ENCODE assay signal across 10 cellular contexts in genomic region chr17:62720126-62720850, GRCh38.
DNase-seq lines count a peak whose midpoint lies in the region; ATAC-seq, FAIRE-seq and TF ChIP-seq lines count a peak whose summit lies in the region.
"Had no signal": no experiment of that assay in that cellular context is flagged by ENCODE, and none has a peak within 500 bp of the region (broad histone marks: within the 10 kb centered on the region; RNA-seq: fewer than 3 reads in every experiment).

No MANE protein-coding gene starts in this region.

- no peaks in the 10 kb centered on the region for H3K27me3 ChIP-seq in keratinocyte (ENCODE audit: control insufficient read depth, extremely low read depth, insufficient read depth, low read length)

- no peak for FAIRE-seq in keratinocyte (lab: Jason Lieb, UNC)

- H3K4me1 Mint-ChIP-seq in activated T-helper 1 cell treated with anti-CD3 and anti-CD28 coated beads, Interleukin-12 subunit alpha, Interleukin-12 subunit beta, Interleukin-2, Interleukin-4 antibody, amounts not matched to agents 30 ng/mL and 10 ng/mL and 1 ng/mL, durations not matched to agents 14 hours and 24 hours and 36 hours (ENCODE audit: low read depth) = peaks cover 19% of the 10 kb centered on the region
- H3K4me1 Mint-ChIP-seq in activated naive CD8-positive, alpha-beta T cell treated with anti-CD3 and anti-CD28 coated beads, Interleukin-2, amount 50 U/mL, for 24 hours = peaks cover 47% of the 10 kb centered on the region

- no peak overlapping the region for H3K4me2 ChIP-seq in keratinocyte (ENCODE audit: control insufficient read depth, extremely low read depth, insufficient read depth, low read depth, low read length)

- peak; percentile 33 for TF ChIP-seq CTCF in AG10803 (conservative IDR thresholded peaks at IDR 0.05; ENCODE audit: low read length)
- TF ChIP-seq CTCF in GM13977 (IDR thresholded peaks at IDR 0.05; ENCODE audit: extremely low read depth, insufficient read depth, missing control alignments) = peak; percentile 15
- peak; percentile 32 to 49 (median 37) for TF ChIP-seq CTCF in keratinocyte (optimal IDR thresholded peaks at IDR 0.05 in 1 of 3, IDR thresholded peaks at IDR 0.05 in 1 of 3, conservative IDR thresholded peaks at IDR 0.05 in 1 of 3; ENCODE audit: extremely low read depth in 1 of 3, insufficient read depth in 2 of 3, low read length in 3 of 3)

- intact Hi-C loops in activated T-helper 1 cell treated with anti-CD3 and anti-CD28 coated beads, Interleukin-12 subunit alpha, Interleukin-12 subunit beta, Interleukin-2, Interleukin-4 antibody, amounts not matched to agents 30 ng/mL and 10 ng/mL and 1 ng/mL, durations not matched to agents 14 hours and 24 hours and 36 hours (cut with micrococcal nuclease) = loop anchor here (5.0 kb wide), 1 partner anchor 298 kb away; the partner anchor contains the start of gene METTL2A

- no peaks in the 10 kb centered on the region for H3K36me3 ChIP-seq in keratinocyte (ENCODE audit: control insufficient read depth in 2 of 2, extremely low read depth in 1 of 2, insufficient read depth in 2 of 2, low read length in 2 of 2)

- H3K9me1 ChIP-seq in keratinocyte (ENCODE audit: control insufficient read depth, extremely low read depth, insufficient read depth, low read length) = no peaks in the 10 kb centered on the region

- no peak overlapping the region for H3K27ac ChIP-seq in keratinocyte (ENCODE audit: control insufficient read depth, insufficient read depth, low read length)

- H4K20me1 ChIP-seq in keratinocyte (ENCODE audit: control insufficient read depth, extremely low read depth, insufficient read depth, low read length) = no peaks in the 10 kb centered on the region

- no peak overlapping the region for H3K4me3 ChIP-seq in AG10803 (ENCODE audit: low read length)
- no peak overlapping the region for H3K4me3 ChIP-seq in keratinocyte (ENCODE audit: control insufficient read depth in 2 of 3, extremely low read depth in 1 of 3, insufficient read depth in 2 of 3, low read depth in 1 of 3, low read length in 3 of 3)

- H3K4me3 Mint-ChIP-seq in activated T-helper 1 cell treated with anti-CD3 and anti-CD28 coated beads, Interleukin-12 subunit alpha, Interleukin-12 subunit beta, Interleukin-2, Interleukin-4 antibody, amounts not matched to agents 30 ng/mL and 10 ng/mL and 1 ng/mL, durations not matched to agents 14 hours and 24 hours and 36 hours = no peak overlapping the region
- H3K4me3 Mint-ChIP-seq in activated naive CD8-positive, alpha-beta T cell treated with anti-CD3 and anti-CD28 coated beads, Interleukin-2, amount 50 U/mL, for 24 hours = no peak overlapping the region

- peaks cover 2% of the 10 kb centered on the region for H3K36me3 Mint-ChIP-seq in activated T-helper 1 cell treated with anti-CD3 and anti-CD28 coated beads, Interleukin-12 subunit alpha, Interleukin-12 subunit beta, Interleukin-2, Interleukin-4 antibody, amounts not matched to agents 30 ng/mL and 10 ng/mL and 1 ng/mL, durations not matched to agents 14 hours and 24 hours and 36 hours (ENCODE audit: low read depth)
- no peaks in the 10 kb centered on the region for H3K36me3 Mint-ChIP-seq in activated naive CD8-positive, alpha-beta T cell treated with anti-CD3 and anti-CD28 coated beads, Interleukin-2, amount 50 U/mL, for 24 hours (ENCODE audit: low read depth)

- peak overlapping the region; percentile 78 for H2AFZ ChIP-seq in keratinocyte (ENCODE audit: control insufficient read depth, low read length)

- dilution Hi-C loops in keratinocyte (cut with MboI; ENCODE audit: extremely low pct_ligation_motif_present, low sequenced_read_pairs) = no loop called here

- H3K9me3 ChIP-seq in keratinocyte (ENCODE audit: control insufficient read depth, low read depth, low read length) = no peaks in the 10 kb centered on the region

- peaks cover 5% of the 10 kb centered on the region for H3K9me3 Mint-ChIP-seq in activated T-helper 1 cell treated with anti-CD3 and anti-CD28 coated beads, Interleukin-12 subunit alpha, Interleukin-12 subunit beta, Interleukin-2, Interleukin-4 antibody, amounts not matched to agents 30 ng/mL and 10 ng/mL and 1 ng/mL, durations not matched to agents 14 hours and 24 hours and 36 hours
- H3K9me3 Mint-ChIP-seq in activated naive CD8-positive, alpha-beta T cell treated with anti-CD3 and anti-CD28 coated beads, Interleukin-2, amount 50 U/mL, for 24 hours = no peaks in the 10 kb centered on the region

- ATAC-seq in activated naive CD8-positive, alpha-beta T cell treated with anti-CD3 and anti-CD28 coated beads, Interleukin-2, amount 50 U/mL, for 24 hours = no peak

- H3K9ac ChIP-seq in keratinocyte (ENCODE audit: control insufficient read depth, extremely low read depth, insufficient read depth, low read length) = no peak overlapping the region

- H3K79me2 ChIP-seq in keratinocyte (ENCODE audit: control insufficient read depth, insufficient read depth, low read length) = no peaks in the 10 kb centered on the region

- DNase-seq in AG10803 (ENCODE audit: low read depth) (no peak), GM13977 (ENCODE audit: low spot score) (no peak), RPMI7951 (ENCODE audit: low read depth) (peak; percentile 26), keratinocyte (ENCODE audit: low read depth, low spot score) (no peak)
- DNase-seq in stimulated activated naive CD4-positive, alpha-beta T cell treated with Interleukin-2 at 50 U/mL for 16 hours (lab: John Stamatoyannopoulos, UW) = no peak
- no peak for DNase-seq in activated T-helper 1 cell treated with anti-CD3 and anti-CD28 coated beads, Interleukin-12 subunit alpha, Interleukin-12 subunit beta, Interleukin-2, Interleukin-4 antibody, amounts not matched to agents 30 ng/mL and 10 ng/mL and 1 ng/mL, durations not matched to agents 14 hours and 24 hours and 36 hours (ENCODE audit: low spot score)
- DNase-seq in stimulated activated CD4-positive, alpha-beta T cell treated with anti-CD3 and anti-CD28 coated beads, Interleukin-15, amount 100 ng/mL, for 24 hours = no peak
- DNase-seq in activated naive CD8-positive, alpha-beta T cell treated with anti-CD3 and anti-CD28 coated beads, Interleukin-2, amount 50 U/mL, for 24 hours = no peak
- DNase-seq: anterior cingulate cortex, NCI-H1417 treated with DMSO at 0.1 percent for 48 hours had no signal

- in situ Hi-C loops in GM13977 (cut with MboI; ENCODE audit: low pct_unique_long_range_greater_than_20kb, low sequenced_read_pairs, unreplicated experiment) = loop anchor here (25.0 kb wide), 2 partner anchors 242 to 692 kb away; partner anchors contain the start of gene TANC2

- H3K27ac Mint-ChIP-seq in activated T-helper 1 cell treated with anti-CD3 and anti-CD28 coated beads, Interleukin-12 subunit alpha, Interleukin-12 subunit beta, Interleukin-2, Interleukin-4 antibody, amounts not matched to agents 30 ng/mL and 10 ng/mL and 1 ng/mL, durations not matched to agents 14 hours and 24 hours and 36 hours = no peak overlapping the region
- no peak overlapping the region for H3K27ac Mint-ChIP-seq in activated naive CD8-positive, alpha-beta T cell treated with anti-CD3 and anti-CD28 coated beads, Interleukin-2, amount 50 U/mL, for 24 hours

- H3K4me1 ChIP-seq in keratinocyte (ENCODE audit: control insufficient read depth, extremely low read depth, insufficient read depth, low read length) = peaks cover 32% of the 10 kb centered on the region

- peaks cover 74% of the 10 kb centered on the region for H3K27me3 Mint-ChIP-seq in activated T-helper 1 cell treated with anti-CD3 and anti-CD28 coated beads, Interleukin-12 subunit alpha, Interleukin-12 subunit beta, Interleukin-2, Interleukin-4 antibody, amounts not matched to agents 30 ng/mL and 10 ng/mL and 1 ng/mL, durations not matched to agents 14 hours and 24 hours and 36 hours (ENCODE audit: insufficient read depth)
- peaks cover 38% of the 10 kb centered on the region for H3K27me3 Mint-ChIP-seq in activated naive CD8-positive, alpha-beta T cell treated with anti-CD3 and anti-CD28 coated beads, Interleukin-2, amount 50 U/mL, for 24 hours
